8 cellular contexts compared by ENCODE assay signal in genomic region chr2:233566141-233566956, GRCh38. TPM values are rescaled to one million over a fixed set of nuclear protein-coding genes. Genes with fewer than 3 reads are reported as not detected.
DNase-seq lines count a peak whose midpoint lies in the region; ATAC-seq and TF ChIP-seq lines count a peak whose summit lies in the region.

Gene USP40 (minus strand): TSS chr2:233566782. CDS start chr2:233565554, 1,228 bp downstream.

- peak within 1 kb of the TSS; percentile 82 for H3K9ac ChIP-seq in BLaER1
- peak within 1 kb of the TSS; percentile 95 for H3K9ac ChIP-seq in NT2/D1 (ENCODE audit: insufficient read length, low read depth)

- peak; percentile 85 for DNase-seq in HT1080 (ENCODE audit: low read depth)
- peak; percentile 90 for DNase-seq in NT2/D1 (ENCODE audit: low read depth, low spot score)
- peak; percentile 33 for DNase-seq in activated T-cell treated with anti-CD3 and anti-CD28 coated beads for 4 hours
- DNase-seq in epithelial cell of esophagus (ENCODE audit: low read depth): peak; percentile 92
- peak; percentile 80 for DNase-seq in midbrain (lab: John Stamatoyannopoulos, UW)
- peak; percentile 15 to 38 for DNase-seq in stimulated activated CD8-positive, alpha-beta memory T cell treated with anti-CD3 and anti-CD28 coated beads, Interleukin-15, amount 100 ng/mL, for 48 hours (ENCODE audit: low read depth in 2 of 2)

- H3K27ac ChIP-seq in BLaER1: peak within 1 kb of the TSS; percentile 86

- no peak for TF ChIP-seq CTCF in epithelial cell of esophagus (IDR thresholded peaks at IDR 0.05; ENCODE audit: insufficient read depth, low read depth, low read length, missing control alignments)

- H3K4me1 ChIP-seq in BLaER1: peaks cover 8% of the 10 kb centered on the region
- H3K4me1 ChIP-seq in NT2/D1 (ENCODE audit: insufficient read depth, insufficient read length): no peaks in the 10 kb centered on the region

- peak within 1 kb of the TSS; percentile 92 for H3K4me2 ChIP-seq in BLaER1

- H3K4me3 ChIP-seq in BLaER1 (peak within 1 kb of the TSS; percentile 73), NT2/D1 (ENCODE audit: insufficient read length, low read depth) (peak within 1 kb of the TSS; percentile 81), epithelial cell of esophagus (ENCODE audit: low read length) (peak within 1 kb of the TSS; percentile 76)

- peak; percentile 71 for ATAC-seq in GM19438 (IDR thresholded peaks at IDR 0.05; ENCODE audit: low read depth, unreplicated experiment)

- H3K9me3 ChIP-seq in BLaER1: no peaks in the 10 kb centered on the region
- H3K9me3 ChIP-seq in NT2/D1 (ENCODE audit: insufficient read depth, low read length): no peaks in the 10 kb centered on the region

- H3K27me3 ChIP-seq in BLaER1 (no peaks in the 10 kb centered on the region), NT2/D1 (ENCODE audit: insufficient read depth, insufficient read length) (no peaks in the 10 kb centered on the region)

- no peaks in the 10 kb centered on the region for H3K36me3 ChIP-seq in BLaER1
- H3K36me3 ChIP-seq in NT2/D1 (ENCODE audit: insufficient read depth, insufficient read length, low read length): peaks cover 5% of the 10 kb centered on the region

- no peaks in the 10 kb centered on the region for H4K20me1 ChIP-seq in BLaER1

RNA-seq across cellular contexts. Expression of gene USP40, which starts in this region (rescaled TPM):
- 27.8 and 28.0 TPM in 2 replicates for total RNA-seq in HT1080 (2014; rRNA removed; shearing (Covaris generic))
- 23.1 and 24.3 TPM in 2 replicates for polyA plus RNA-seq in HT1080 (2015; cell fraction: cytosol; rRNA removed)
- 62.6 and 74.5 TPM in 2 replicates for polyA plus RNA-seq in HT1080 (2015; cell fraction: nucleus; rRNA removed)

Comparison
In these comparisons a context has a peak if more than half of its experiments do, and no peak if none do; other contexts are left out.
1. Peak in every context shown above with its lines: DNase-seq, ATAC-seq, H3K4me3 ChIP-seq and H3K27ac ChIP-seq.
2. DNase-seq: peak in every context shown above with its lines; median percentile 92 in epithelial cell of esophagus; 90 in NT2/D1; 85 in HT1080; 80 in midbrain; 33 in activated T-cell treated with anti-CD3 and anti-CD28 coated beads for 4 hours; 26 in stimulated activated CD8-positive, alpha-beta memory T cell treated with anti-CD3 and anti-CD28 coated beads, Interleukin-15, amount 100 ng/mL, for 48 hours.